8 cellular contexts compared by ENCODE assay signal in genomic region chr19:2949939-2950285, GRCh38. TPM values are rescaled to one million over a fixed set of nuclear protein-coding genes. Genes with fewer than 3 reads are reported as not detected.
DNase-seq lines count a peak whose midpoint lies in the region; ATAC-seq and TF ChIP-seq lines count a peak whose summit lies in the region.

No MANE protein-coding gene starts in this region.

- ATAC-seq in GM18502 (IDR thresholded peaks at IDR 0.05; ENCODE audit: poor library complexity, unreplicated experiment) = peak; percentile 9
- no peak for ATAC-seq in HG02798 (IDR thresholded peaks at IDR 0.05; ENCODE audit: poor library complexity, unreplicated experiment)

- peak overlapping the region; percentile 92 to 99 for H3K9ac ChIP-seq in stomach smooth muscle (ENCODE audit: low read length in 2 of 2)

- no peaks in the 10 kb centered on the region for H3K36me3 ChIP-seq in stomach smooth muscle (ENCODE audit: control insufficient read depth in 2 of 2, insufficient read depth in 2 of 2, low read length in 2 of 2)

- no peaks in the 10 kb centered on the region for H3K9me3 ChIP-seq in stomach smooth muscle (ENCODE audit: control insufficient read depth in 2 of 2, low read length in 2 of 2)

- TF ChIP-seq CTCF in 22Rv1 (IDR thresholded peaks at IDR 0.05) = no peak

- H3K4me3 ChIP-seq in stomach smooth muscle (ENCODE audit: low read length in 2 of 2) = peak overlapping the region; percentile 97 to 99

- H3K4me1 ChIP-seq in stomach smooth muscle (ENCODE audit: control insufficient read depth, insufficient read depth, low read length) = peaks cover 13% of the 10 kb centered on the region

- H3K27ac ChIP-seq in 22Rv1 (peak overlapping the region; percentile 100), stomach smooth muscle (ENCODE audit: low read length) (peak overlapping the region; percentile 97)

- DNase-seq in M059J (ENCODE audit: low read depth) = peak; percentile 53
- peak; percentile 34 for DNase-seq in astrocyte of the hippocampus (ENCODE audit: low read depth, low spot score)
- DNase-seq in iris pigment epithelial cell (ENCODE audit: low read depth) = peak; percentile 65
- no peak for DNase-seq in cerebellum (ENCODE audit: low spot score)

- no peaks in the 10 kb centered on the region for H3K27me3 ChIP-seq in stomach smooth muscle (ENCODE audit: control insufficient read depth in 1 of 2, insufficient read depth in 2 of 2, low read length in 2 of 2)

RNA-seq across cellular contexts. Expression of gene ZNF77, which starts 5.1 kb away (rescaled TPM):
- 4.9 and 7.6 TPM in 2 replicates for total RNA-seq in M059J (2014; rRNA removed; shearing (Covaris generic))
- total RNA-seq in cerebellum = 8.2 TPM

RNA-seq across cellular contexts. Expression of gene TLE6, which starts 27.5 kb away (rescaled TPM):
- total RNA-seq in M059J (2014; rRNA removed; shearing (Covaris generic)) = 0.10 and 2.8 TPM in 2 replicates
- 0.91 TPM for total RNA-seq in cerebellum

RNA-seq across cellular contexts. Expression of gene ZNF57, which starts 49.2 kb away (rescaled TPM):
- 5.0 and 8.4 TPM in 2 replicates for total RNA-seq in M059J (2014; rRNA removed; shearing (Covaris generic))
- total RNA-seq in cerebellum = 4.3 TPM
